In the genomic region with DNA sequence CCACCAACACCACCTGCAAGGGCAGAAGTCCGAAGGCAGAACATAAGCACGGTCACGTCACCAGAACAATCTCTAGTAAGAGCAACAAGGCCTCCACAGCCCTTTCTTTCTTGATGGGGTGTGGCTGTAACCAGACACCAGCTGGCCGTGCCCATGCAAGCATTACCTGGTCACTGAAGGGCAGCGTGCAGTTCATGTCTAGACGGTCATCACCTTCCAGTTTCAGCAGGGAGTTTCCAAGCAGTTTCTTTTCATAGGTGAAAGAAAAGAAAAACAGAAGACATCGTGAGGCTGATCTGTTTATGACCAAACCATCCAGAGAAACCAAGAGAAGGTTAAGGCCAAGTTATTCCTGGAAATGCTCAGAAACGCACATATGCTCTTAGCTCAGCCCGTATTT, we compare ENCODE assay signal across 16 cellular contexts. TPM values are rescaled to one million over a fixed set of nuclear protein-coding genes. Genes with fewer than 3 reads are reported as not detected.
A peak's percentile ranks its signal among the peaks of the same experiment; 100 is the strongest.
DNase-seq lines count a peak whose midpoint lies in the region; ATAC-seq and TF ChIP-seq lines count a peak whose summit lies in the region.
"Had no signal": no experiment of that assay in that cellular context is flagged by ENCODE, and none has a peak within 500 bp of the region (broad histone marks: within the 10 kb centered on the region; RNA-seq: fewer than 3 reads in every experiment).

No MANE protein-coding gene starts in this region.

- H3K4me3 ChIP-seq in lung: no peak overlapping the region
- H3K4me3 ChIP-seq in H7 (ENCODE audit: insufficient read depth, low read depth, low read length): no peak overlapping the region
- H3K4me3 ChIP-seq: right lobe of liver had no signal

- in situ Hi-C loops in Caki2 (cut with HindIII; ENCODE audit: low pct_unique_long_range_greater_than_20kb, low sequenced_read_pairs): no loop called here

- peak; percentile 95 for DNase-seq in Caki2 (ENCODE audit: low read depth)
- DNase-seq in NCI-H2196 (lab: John Stamatoyannopoulos, UW; ENCODE audit: unreplicated experiment): peak; percentile 49
- peak; percentile 56 for DNase-seq in lung (ENCODE audit: low spot score)
- no peak for DNase-seq in ecto neural progenitor cell (ENCODE audit: low spot score)
- no peak for DNase-seq in T-helper 2 cell
- no peak for DNase-seq in H7
- no peak for DNase-seq in NCI-H446 (lab: John Stamatoyannopoulos, UW)
- DNase-seq: activated effector memory CD4-positive, alpha-beta T cell treated with anti-CD3 and anti-CD28 coated beads, Interleukin-2, amount 50 U/mL, for 16 hours; amniotic stem cell; cerebellar nuclear complex; mesendoderm; NCI-H1436; right lobe of liver; stimulated activated naive CD8-positive, alpha-beta T cell treated with anti-CD3 and anti-CD28 coated beads, Interleukin-15, amount 100 ng/mL, for 72 hours; T-helper 9 cell had no signal

- peak; percentile 51 for ATAC-seq in lung (ENCODE audit: insufficient read depth, low FRiP score)
- ATAC-seq: right lobe of liver; stimulated activated naive CD8-positive, alpha-beta T cell treated with anti-CD3 and anti-CD28 coated beads, Interleukin-15, amount 100 ng/mL, for 72 hours had no signal

- H3K27ac ChIP-seq in cingulate gyrus (ENCODE audit: low read depth, low read length) (peak overlapping the region; percentile 30), lung (ENCODE audit: low read depth in 1 of 2, low read length in 1 of 2) (peak overlapping the region in 1 of 2 donors; percentile 63)
- H3K27ac ChIP-seq: right lobe of liver had no signal

- no peaks in the 10 kb centered on the region for H3K27me3 ChIP-seq in lung (ENCODE audit: control insufficient read depth, insufficient read depth)
- H3K27me3 ChIP-seq in H7 (ENCODE audit: control insufficient read depth, insufficient read depth, low read length): no peaks in the 10 kb centered on the region
- H3K27me3 ChIP-seq: right lobe of liver had no signal

- H3K36me3 ChIP-seq in lung (ENCODE audit: control insufficient read depth in 2 of 2, insufficient read depth in 2 of 2, low read length in 2 of 2) (no peaks in the 10 kb centered on the region), H7 (replicated peaks; ENCODE audit: control insufficient read depth, insufficient read depth, low read length) (peaks cover 38% of the 10 kb centered on the region)
- H3K36me3 ChIP-seq: right lobe of liver had no signal

- WGBS in lung, 2 donors: 65 to 91% methylated on average over 9 of the region's 9 CpGs

- peaks cover 0 to 14% of the 10 kb centered on the region in 2 donors for H3K4me1 ChIP-seq in lung (ENCODE audit: control insufficient read depth in 2 of 2, insufficient read depth in 2 of 2, low read length in 2 of 2)

- H3K9me3 ChIP-seq in lung (ENCODE audit: control insufficient read depth in 2 of 2, insufficient read depth in 1 of 2, low read length in 1 of 2): peaks cover 0 to 2% of the 10 kb centered on the region in 2 donors
- H3K9me3 ChIP-seq: right lobe of liver had no signal

- TF ChIP-seq CTCF in lung (IDR thresholded peaks at IDR 0.05; ENCODE audit: control extremely low read depth, extremely low read depth): no peak

RNA-seq across cellular contexts. Expression of gene PRKAB1, which starts 42.4 kb away (rescaled TPM):
- 59.8 and 392 TPM in 2 replicates for total RNA-seq in Caki2 (2014; rRNA removed; shearing (Covaris generic); ENCODE audit: low replicate concordance)
- 10 to 100 TPM; 36.5 to 57.5 TPM for total RNA-seq in lung
- polyA plus RNA-seq in lung: 10 to 100 TPM; 34.7 to 39.3 TPM
- 22.4 and 26.6 TPM in 2 replicates for total RNA-seq in H7 (2014; rRNA removed; shearing (Covaris generic))

Comparison
In these comparisons a context has a peak if more than half of its experiments do, and no peak if none do; other contexts are left out.
1. DNase-seq: peak in Caki2 (single experiment), NCI-H2196 (single experiment) and lung (single experiment); none in ecto neural progenitor cell (single experiment), T-helper 2 cell (0 of 5), H7 (single experiment) and NCI-H446 (0 of 2).